9 cellular contexts compared by ENCODE assay signal in the genomic region with DNA sequence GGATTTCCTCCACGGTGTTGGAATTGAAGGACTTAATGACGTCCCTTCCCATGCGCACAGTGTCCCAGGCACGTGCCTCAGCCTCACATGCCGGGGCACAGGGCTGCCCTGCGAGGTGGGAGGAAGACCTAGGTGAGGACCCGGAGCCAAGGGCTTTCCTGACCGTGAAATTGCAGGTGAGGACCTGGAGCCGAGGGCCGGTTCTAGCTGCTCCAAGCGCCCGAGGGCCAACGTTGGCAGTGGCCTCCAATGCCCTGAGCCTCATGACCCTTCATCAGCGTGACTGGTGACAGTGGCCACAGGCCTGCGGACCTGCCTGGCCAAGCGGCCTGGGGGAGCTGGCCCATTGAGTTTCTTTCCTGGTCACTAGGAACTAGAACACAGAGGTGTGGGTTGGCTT.
"Had no signal": no experiment of that assay in that cellular context is flagged by ENCODE, and none has a peak within 500 bp of the region (broad histone marks: within the 10 kb centered on the region; RNA-seq: fewer than 3 reads in every experiment).

No MANE protein-coding gene starts in this region.

- H3K9ac ChIP-seq: KMS-11 had no signal

- H3K27me3 Mint-ChIP-seq: IgD-negative memory B cell had no signal

- DNase-seq: IMR-90, KBM-7, KG1 had no signal

- H3K4me3 Mint-ChIP-seq: IgD-negative memory B cell had no signal

- H3K9me3 Mint-ChIP-seq: IgD-negative memory B cell had no signal

- FAIRE-seq: HepG2, HTR-8/SVneo, K562 had no signal

- H3K27ac ChIP-seq: HL-60, KMS-11 had no signal

- H3K4me2 ChIP-seq: KMS-11 had no signal

- H3K4me3 ChIP-seq: K562 had no signal
